23 cellular contexts compared by ENCODE assay signal in genomic region chr5:89440670-89441069, GRCh38.
"Had no signal": no experiment of that assay in that cellular context is flagged by ENCODE, and none has a peak within 500 bp of the region (broad histone marks: within the 10 kb centered on the region; RNA-seq: fewer than 3 reads in every experiment).

No MANE protein-coding gene starts in this region.

- H3K36me3 Mint-ChIP-seq: naive thymus-derived CD8-positive, alpha-beta T cell; stimulated activated effector memory CD8-positive, alpha-beta T cell treated with anti-CD3 and anti-CD28 coated beads, Interleukin-12 subunit alpha, Interleukin-12 subunit beta, amount 100 ng/mL, for 72 hours had no signal

- H3K4me1 Mint-ChIP-seq: stimulated activated effector memory CD8-positive, alpha-beta T cell treated with anti-CD3 and anti-CD28 coated beads, Interleukin-12 subunit alpha, Interleukin-12 subunit beta, amount 100 ng/mL, for 72 hours had no signal

- H3K27ac Mint-ChIP-seq: effector memory CD8-positive, alpha-beta T cell; naive thymus-derived CD8-positive, alpha-beta T cell; nephron progenitor cell; stimulated activated effector memory CD8-positive, alpha-beta T cell treated with anti-CD3 and anti-CD28 coated beads, Interleukin-12 subunit alpha, Interleukin-12 subunit beta, amount 100 ng/mL, for 72 hours; stimulated activated naive CD8-positive, alpha-beta T cell treated with anti-CD3 and anti-CD28 coated beads, Interleukin-15, Interleukin-2, amounts not matched to agents 100 ng/mL and 50 ng/mL, for 24 hours had no signal

- H3K27me3 Mint-ChIP-seq: effector memory CD8-positive, alpha-beta T cell; naive thymus-derived CD8-positive, alpha-beta T cell; stimulated activated naive CD8-positive, alpha-beta T cell treated with anti-CD3 and anti-CD28 coated beads, Interleukin-15, Interleukin-2, amounts not matched to agents 100 ng/mL and 50 ng/mL, for 24 hours had no signal

- H3K9me3 Mint-ChIP-seq: nephron progenitor cell; stimulated activated naive CD8-positive, alpha-beta T cell treated with anti-CD3 and anti-CD28 coated beads, Interleukin-15, Interleukin-2, amounts not matched to agents 100 ng/mL and 50 ng/mL, for 24 hours had no signal

- H3K36me3 ChIP-seq: gastrocnemius medialis, prostate gland, sigmoid colon, thoracic aorta, tibial nerve, upper lobe of left lung had no signal

- H3K4me3 ChIP-seq: gastrocnemius medialis, prostate gland, sigmoid colon, thoracic aorta, tibial nerve, upper lobe of left lung had no signal

- H3K4me1 ChIP-seq: prostate gland, tibial nerve had no signal

- H3K9me3 ChIP-seq: gastrocnemius medialis, prostate gland, sigmoid colon, thoracic aorta, tibial nerve, upper lobe of left lung had no signal

- FAIRE-seq: keratinocyte, urothelium cell line had no signal

- H3K27me3 ChIP-seq: gastrocnemius medialis, sigmoid colon, tibial nerve, upper lobe of left lung had no signal

- H3K4me3 Mint-ChIP-seq: effector memory CD8-positive, alpha-beta T cell; naive thymus-derived CD8-positive, alpha-beta T cell; nephron progenitor cell; stimulated activated effector memory CD8-positive, alpha-beta T cell treated with anti-CD3 and anti-CD28 coated beads, Interleukin-12 subunit alpha, Interleukin-12 subunit beta, amount 100 ng/mL, for 72 hours; stimulated activated naive CD8-positive, alpha-beta T cell treated with anti-CD3 and anti-CD28 coated beads, Interleukin-15, Interleukin-2, amounts not matched to agents 100 ng/mL and 50 ng/mL, for 24 hours had no signal

- ATAC-seq: effector memory CD8-positive, alpha-beta T cell; gastrocnemius medialis; left lobe of liver; naive thymus-derived CD8-positive, alpha-beta T cell; right cardiac atrium; stimulated activated effector memory CD8-positive, alpha-beta T cell treated with anti-CD3 and anti-CD28 coated beads, Interleukin-12 subunit alpha, Interleukin-12 subunit beta, amount 100 ng/mL, for 72 hours had no signal

- DNase-seq: cortex of kidney; effector memory CD8-positive, alpha-beta T cell; foreskin fibroblast; gastrocnemius medialis; head of caudate nucleus; mesendoderm; midbrain; naive thymus-derived CD8-positive, alpha-beta T cell; nephron progenitor cell; nucleus accumbens; right cardiac atrium; sigmoid colon; stimulated activated CD4-positive, alpha-beta T cell treated with anti-CD3 and anti-CD28 coated beads, Interleukin-2, amount 100 ng/mL, for 24 hours; stimulated activated CD4-positive, alpha-beta T cell treated with anti-CD3 and anti-CD28 coated beads, Interleukin-4, amount 100 ng/mL, for 24 hours; upper lobe of left lung had no signal

- H3K27ac ChIP-seq: gastrocnemius medialis, prostate gland, sigmoid colon, thoracic aorta, tibial nerve, upper lobe of left lung had no signal
